ENCODE assay signal across 8 cellular contexts in genomic region chr2:213021971-213022899, GRCh38.
DNase-seq lines count a peak whose midpoint lies in the region; ATAC-seq, FAIRE-seq and TF ChIP-seq lines count a peak whose summit lies in the region.

No MANE protein-coding gene starts in this region.

- peak overlapping the region; percentile 93 for H3K27ac Mint-ChIP-seq in HFFc6
- peak overlapping the region; percentile 82 to 83 for H3K27ac Mint-ChIP-seq in natural killer cell treated with Interleukin-12 subunit alpha and Interleukin-12 subunit beta and Interleukin-15 and Interleukin-18, amount 100 ng/mL, for 72 hours

- ATAC-seq in GM18870 (IDR thresholded peaks at IDR 0.05; ENCODE audit: unreplicated experiment) (peak; percentile 88), HepG2 (no peak)
- ATAC-seq in natural killer cell treated with Interleukin-12 subunit alpha and Interleukin-12 subunit beta and Interleukin-15 and Interleukin-18, amount 100 ng/mL, for 72 hours = peak; percentile 87 to 97

- no peaks in the 10 kb centered on the region for H3K79me2 ChIP-seq in HepG2 (ENCODE audit: insufficient read depth, low read length)

- in situ Hi-C loops in HepG2 (cut with HindIII; ENCODE audit: extremely low pct_ligation_motif_present, low pct_unique_long_range_greater_than_20kb) = no loop called here

- TF ChIP-seq CTCF in HFFc6 (IDR thresholded peaks at IDR 0.05) (no peak), HepG2 (CRISPR knock-in tag; IDR thresholded peaks at IDR 0.05) (no peak)

- no peaks in the 10 kb centered on the region for H3K9me3 ChIP-seq in HepG2 (ENCODE audit: low read length)

- no peaks in the 10 kb centered on the region for H3K9me3 Mint-ChIP-seq in HFFc6
- H3K9me3 Mint-ChIP-seq in natural killer cell treated with Interleukin-12 subunit alpha and Interleukin-12 subunit beta and Interleukin-15 and Interleukin-18, amount 100 ng/mL, for 72 hours = peaks cover 4% of the 10 kb centered on the region

- H3K27me3 ChIP-seq in HepG2 (ENCODE audit: control insufficient read depth in 1 of 2, insufficient read depth in 2 of 2, low read length in 2 of 2) = no peaks in the 10 kb centered on the region

- FAIRE-seq in HepG2 (lab: Jason Lieb, UNC) = no peak

- intact Hi-C loops in HepG2 (cut with micrococcal nuclease; ENCODE audit: unreplicated experiment) = no loop called here

- peaks cover 9% of the 10 kb centered on the region; the same call in 1 of the 2 replicates for H3K36me3 Mint-ChIP-seq in HFFc6 (ENCODE audit: low read depth)
- peaks cover 19% of the 10 kb centered on the region for H3K36me3 Mint-ChIP-seq in natural killer cell treated with Interleukin-12 subunit alpha and Interleukin-12 subunit beta and Interleukin-15 and Interleukin-18, amount 100 ng/mL, for 72 hours

- no TSS peak for BruUV-seq in HepG2 (replicated peaks; lab: Mats Ljungman, UMichigan)

- DNase-seq in HFFc6 (peak; percentile 80), RPMI7951 (ENCODE audit: low read depth) (peak; percentile 76), HepG2 (ENCODE audit: low spot score) (no peak), foreskin melanocyte (no peak), Ammon's horn (ENCODE audit: low spot score) (no peak), NCI-H446 (lab: John Stamatoyannopoulos, UW) (no peak)
- DNase-seq in natural killer cell treated with Interleukin-12 subunit alpha and Interleukin-12 subunit beta and Interleukin-15 and Interleukin-18, amount 100 ng/mL, for 72 hours (ENCODE audit: low spot score) = no peak

- 18% methylated on average over 5 of the region's 5 CpGs for WGBS in HepG2 (ENCODE audit: low lambda C conversion rate)

- no peak overlapping the region for H3K4me2 ChIP-seq in HepG2 (ENCODE audit: low read depth, low read length)

- CTCF ChIA-PET in HepG2 (lab: Yijun Ruan, JAX; ENCODE audit: low intra/inter-chr PET ratio, low total read pairs) = no interaction called here

- no peak for TF ChIP-seq EP300 in HepG2 (IDR thresholded peaks at IDR 0.05; ENCODE audit: low read depth in 2 of 2, low read length in 2 of 2)
- TF ChIP-seq EP300 in HepG2 (CRISPR knock-in tag; IDR thresholded peaks at IDR 0.05; ENCODE audit: borderline replicate concordance) = no peak

- H3K4me1 Mint-ChIP-seq in HFFc6 (ENCODE audit: low read depth) = peaks cover 29% of the 10 kb centered on the region
- peaks cover 26 to 41% of the 10 kb centered on the region in 2 donors for H3K4me1 Mint-ChIP-seq in natural killer cell treated with Interleukin-12 subunit alpha and Interleukin-12 subunit beta and Interleukin-15 and Interleukin-18, amount 100 ng/mL, for 72 hours (ENCODE audit: low read depth in 2 of 2)

- TF ChIP-seq POLR2A in HepG2 (IDR thresholded peaks at IDR 0.05; ENCODE audit: insufficient read depth in 1 of 2, low read depth in 2 of 2, low read length in 2 of 2) = no peak

- H3K9ac ChIP-seq in HepG2 (ENCODE audit: insufficient read depth, low read depth, low read length) = no peak overlapping the region

- H3K4me3 ChIP-seq in HepG2 (replicated peaks in 1 of 3; ENCODE audit: insufficient read depth in 1 of 3, low read depth in 2 of 3, low read length in 3 of 3) = no peak overlapping the region

- TF ChIP-seq RAD21 in HepG2 (CRISPR knock-in tag; IDR thresholded peaks at IDR 0.05) = no peak

- no peaks in the 10 kb centered on the region for H3K4me1 ChIP-seq in HepG2 (ENCODE audit: insufficient read depth, low read length)

- 0 out of 2 replicates have a peak, but pooled peaks cover 2% of the 10 kb centered on the region for H3K27me3 Mint-ChIP-seq in HFFc6 (ENCODE audit: insufficient read depth)
- no peaks in the 10 kb centered on the region for H3K27me3 Mint-ChIP-seq in natural killer cell treated with Interleukin-12 subunit alpha and Interleukin-12 subunit beta and Interleukin-15 and Interleukin-18, amount 100 ng/mL, for 72 hours

- no peaks in the 10 kb centered on the region for H3K36me3 ChIP-seq in HepG2 (replicated peaks in 1 of 2; ENCODE audit: control insufficient read depth in 1 of 2, insufficient read depth in 2 of 2, low read length in 2 of 2)

- POLR2A ChIA-PET in HepG2 (lab: Yijun Ruan, JAX) = no interaction called here

- H4K20me1 ChIP-seq in HepG2 (ENCODE audit: insufficient read depth, low read length) = no peaks in the 10 kb centered on the region

- H3K27ac ChIP-seq in HepG2 (ENCODE audit: extremely low read length, insufficient read depth, low read length) = no peak overlapping the region

- H3K4me3 Mint-ChIP-seq in HFFc6 = peak overlapping the region; percentile 74
- peak overlapping the region; percentile 40 for H3K4me3 Mint-ChIP-seq in natural killer cell treated with Interleukin-12 subunit alpha and Interleukin-12 subunit beta and Interleukin-15 and Interleukin-18, amount 100 ng/mL, for 72 hours

- no peak overlapping the region for H2AFZ ChIP-seq in HepG2 (ENCODE audit: low read length)

TF ChIP-seq in HepG2, 621 proteins besides CTCF, POLR2A, EP300 and RAD21:
- TF ChIP-seq ZC3H4 (CRISPR knock-in tag; IDR thresholded peaks at IDR 0.05; ENCODE audit: borderline replicate concordance) (no peak), CBFB (CRISPR knock-in tag; IDR thresholded peaks at IDR 0.05) (no peak), IKZF4 (CRISPR knock-in tag; IDR thresholded peaks at IDR 0.05; ENCODE audit: borderline replicate concordance, low read depth, not compliant biosample characterization) (no peak), ZBTB44 (CRISPR knock-in tag; IDR thresholded peaks at IDR 0.05) (no peak)

Comparison
In these comparisons a context has a peak if more than half of its experiments do, and no peak if none do; other contexts are left out.
1. DNase-seq: peak in HFFc6 (single experiment) and RPMI7951 (single experiment); none in natural killer cell treated with Interleukin-12 subunit alpha and Interleukin-12 subunit beta and Interleukin-15 and Interleukin-18, amount 100 ng/mL, for 72 hours (single experiment), HepG2 (single experiment), foreskin melanocyte (single experiment), Ammon's horn (single experiment) and NCI-H446 (0 of 2).